Comparison of ENCODE assay signal across 1 cellular context in the genomic region with DNA sequence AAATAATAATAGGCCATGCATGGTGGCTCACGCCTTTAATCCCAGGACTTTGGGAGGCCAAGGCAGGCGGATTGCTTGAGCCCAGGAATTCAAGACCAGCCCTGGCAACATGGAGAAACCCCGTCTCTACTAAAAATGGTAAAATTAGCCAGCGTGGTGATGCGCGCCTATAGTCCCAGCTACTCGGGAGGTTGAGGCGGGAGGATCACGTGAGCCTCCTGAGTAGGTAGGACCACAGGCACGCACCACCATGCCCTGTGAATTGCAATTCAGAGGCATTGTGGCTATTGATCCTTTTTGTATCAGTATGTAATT.
TF ChIP-seq lines count a peak whose summit lies in the region.

No MANE protein-coding gene starts in this region.

TF ChIP-seq in GM12878, 131 proteins besides CTCF, POLR2A, EP300 and RAD21 (continued from another document):
- TF ChIP-seq, protein P1, sequence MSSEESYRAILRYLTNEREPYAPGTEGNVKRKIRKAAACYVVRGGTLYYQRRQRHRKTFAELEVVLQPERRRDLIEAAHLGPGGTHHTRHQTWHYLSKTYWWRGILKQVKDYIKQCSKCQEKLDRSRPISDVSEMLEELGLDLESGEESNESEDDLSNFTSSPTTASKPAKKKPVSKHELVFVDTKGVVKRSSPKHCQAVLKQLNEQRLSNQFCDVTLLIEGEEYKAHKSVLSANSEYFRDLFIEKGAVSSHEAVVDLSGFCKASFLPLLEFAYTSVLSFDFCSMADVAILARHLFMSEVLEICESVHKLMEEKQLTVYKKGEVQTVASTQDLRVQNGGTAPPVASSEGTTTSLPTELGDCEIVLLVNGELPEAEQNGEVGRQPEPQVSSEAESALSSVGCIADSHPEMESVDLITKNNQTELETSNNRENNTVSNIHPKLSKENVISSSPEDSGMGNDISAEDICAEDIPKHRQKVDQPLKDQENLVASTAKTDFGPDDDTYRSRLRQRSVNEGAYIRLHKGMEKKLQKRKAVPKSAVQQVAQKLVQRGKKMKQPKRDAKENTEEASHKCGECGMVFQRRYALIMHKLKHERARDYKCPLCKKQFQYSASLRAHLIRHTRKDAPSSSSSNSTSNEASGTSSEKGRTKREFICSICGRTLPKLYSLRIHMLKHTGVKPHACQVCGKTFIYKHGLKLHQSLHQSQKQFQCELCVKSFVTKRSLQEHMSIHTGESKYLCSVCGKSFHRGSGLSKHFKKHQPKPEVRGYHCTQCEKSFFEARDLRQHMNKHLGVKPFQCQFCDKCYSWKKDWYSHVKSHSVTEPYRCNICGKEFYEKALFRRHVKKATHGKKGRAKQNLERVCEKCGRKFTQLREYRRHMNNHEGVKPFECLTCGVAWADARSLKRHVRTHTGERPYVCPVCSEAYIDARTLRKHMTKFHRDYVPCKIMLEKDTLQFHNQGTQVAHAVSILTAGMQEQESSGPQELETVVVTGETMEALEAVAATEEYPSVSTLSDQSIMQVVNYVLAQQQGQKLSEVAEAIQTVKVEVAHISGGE (CRISPR knock-in tag; IDR thresholded peaks at IDR 0.05) = no peak
- TF ChIP-seq RELA (IDR thresholded peaks at IDR 0.05; ENCODE audit: borderline replicate concordance, partially characterized antibody) (no peak), EED (IDR thresholded peaks at IDR 0.05; ENCODE audit: low read depth) (0 out of 2 replicates have a peak, but pooled peaks have one; percentile 13), IKZF1 (conservative IDR thresholded peaks at IDR 0.05) (no peak; the same call in 1 of the 2 replicates), ATF7 (IDR thresholded peaks at IDR 0.05; ENCODE audit: low read depth) (no peak), EGR1 (IDR thresholded peaks at IDR 0.05; ENCODE audit: borderline replicate concordance in 1 of 2, low read depth in 2 of 2, low read length in 2 of 2) (no peak), NFXL1 (IDR thresholded peaks at IDR 0.05; ENCODE audit: borderline replicate concordance) (no peak), POU2F2 (IDR thresholded peaks at IDR 0.05; ENCODE audit: borderline replicate concordance, low read depth, low read length) (no peak), KLF5 (IDR thresholded peaks at IDR 0.05; ENCODE audit: partially characterized antibody) (no peak), ZNF274 (IDR thresholded peaks at IDR 0.05; ENCODE audit: insufficient read depth, insufficient read length) (no peak)
- TF ChIP-seq, protein P2, sequence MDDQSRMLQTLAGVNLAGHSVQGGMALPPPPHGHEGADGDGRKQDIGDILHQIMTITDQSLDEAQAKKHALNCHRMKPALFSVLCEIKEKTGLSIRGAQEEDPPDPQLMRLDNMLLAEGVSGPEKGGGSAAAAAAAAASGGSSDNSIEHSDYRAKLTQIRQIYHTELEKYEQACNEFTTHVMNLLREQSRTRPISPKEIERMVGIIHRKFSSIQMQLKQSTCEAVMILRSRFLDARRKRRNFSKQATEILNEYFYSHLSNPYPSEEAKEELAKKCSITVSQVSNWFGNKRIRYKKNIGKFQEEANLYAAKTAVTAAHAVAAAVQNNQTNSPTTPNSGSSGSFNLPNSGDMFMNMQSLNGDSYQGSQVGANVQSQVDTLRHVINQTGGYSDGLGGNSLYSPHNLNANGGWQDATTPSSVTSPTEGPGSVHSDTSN (IDR thresholded peaks at IDR 0.05; ENCODE audit: insufficient replicate concordance, low read depth, low read length) = no peak
- TF ChIP-seq, protein P3, sequence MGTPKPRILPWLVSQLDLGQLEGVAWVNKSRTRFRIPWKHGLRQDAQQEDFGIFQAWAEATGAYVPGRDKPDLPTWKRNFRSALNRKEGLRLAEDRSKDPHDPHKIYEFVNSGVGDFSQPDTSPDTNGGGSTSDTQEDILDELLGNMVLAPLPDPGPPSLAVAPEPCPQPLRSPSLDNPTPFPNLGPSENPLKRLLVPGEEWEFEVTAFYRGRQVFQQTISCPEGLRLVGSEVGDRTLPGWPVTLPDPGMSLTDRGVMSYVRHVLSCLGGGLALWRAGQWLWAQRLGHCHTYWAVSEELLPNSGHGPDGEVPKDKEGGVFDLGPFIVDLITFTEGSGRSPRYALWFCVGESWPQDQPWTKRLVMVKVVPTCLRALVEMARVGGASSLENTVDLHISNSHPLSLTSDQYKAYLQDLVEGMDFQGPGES (IDR thresholded peaks at IDR 0.05) = no peak
- TF ChIP-seq, protein P4, sequence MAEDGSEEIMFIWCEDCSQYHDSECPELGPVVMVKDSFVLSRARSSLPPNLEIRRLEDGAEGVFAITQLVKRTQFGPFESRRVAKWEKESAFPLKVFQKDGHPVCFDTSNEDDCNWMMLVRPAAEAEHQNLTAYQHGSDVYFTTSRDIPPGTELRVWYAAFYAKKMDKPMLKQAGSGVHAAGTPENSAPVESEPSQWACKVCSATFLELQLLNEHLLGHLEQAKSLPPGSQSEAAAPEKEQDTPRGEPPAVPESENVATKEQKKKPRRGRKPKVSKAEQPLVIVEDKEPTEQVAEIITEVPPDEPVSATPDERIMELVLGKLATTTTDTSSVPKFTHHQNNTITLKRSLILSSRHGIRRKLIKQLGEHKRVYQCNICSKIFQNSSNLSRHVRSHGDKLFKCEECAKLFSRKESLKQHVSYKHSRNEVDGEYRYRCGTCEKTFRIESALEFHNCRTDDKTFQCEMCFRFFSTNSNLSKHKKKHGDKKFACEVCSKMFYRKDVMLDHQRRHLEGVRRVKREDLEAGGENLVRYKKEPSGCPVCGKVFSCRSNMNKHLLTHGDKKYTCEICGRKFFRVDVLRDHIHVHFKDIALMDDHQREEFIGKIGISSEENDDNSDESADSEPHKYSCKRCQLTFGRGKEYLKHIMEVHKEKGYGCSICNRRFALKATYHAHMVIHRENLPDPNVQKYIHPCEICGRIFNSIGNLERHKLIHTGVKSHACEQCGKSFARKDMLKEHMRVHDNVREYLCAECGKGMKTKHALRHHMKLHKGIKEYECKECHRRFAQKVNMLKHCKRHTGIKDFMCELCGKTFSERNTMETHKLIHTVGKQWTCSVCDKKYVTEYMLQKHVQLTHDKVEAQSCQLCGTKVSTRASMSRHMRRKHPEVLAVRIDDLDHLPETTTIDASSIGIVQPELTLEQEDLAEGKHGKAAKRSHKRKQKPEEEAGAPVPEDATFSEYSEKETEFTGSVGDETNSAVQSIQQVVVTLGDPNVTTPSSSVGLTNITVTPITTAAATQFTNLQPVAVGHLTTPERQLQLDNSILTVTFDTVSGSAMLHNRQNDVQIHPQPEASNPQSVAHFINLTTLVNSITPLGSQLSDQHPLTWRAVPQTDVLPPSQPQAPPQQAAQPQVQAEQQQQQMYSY (CRISPR knock-in tag; IDR thresholded peaks at IDR 0.05) = no peak
- TF ChIP-seq, protein P5, sequence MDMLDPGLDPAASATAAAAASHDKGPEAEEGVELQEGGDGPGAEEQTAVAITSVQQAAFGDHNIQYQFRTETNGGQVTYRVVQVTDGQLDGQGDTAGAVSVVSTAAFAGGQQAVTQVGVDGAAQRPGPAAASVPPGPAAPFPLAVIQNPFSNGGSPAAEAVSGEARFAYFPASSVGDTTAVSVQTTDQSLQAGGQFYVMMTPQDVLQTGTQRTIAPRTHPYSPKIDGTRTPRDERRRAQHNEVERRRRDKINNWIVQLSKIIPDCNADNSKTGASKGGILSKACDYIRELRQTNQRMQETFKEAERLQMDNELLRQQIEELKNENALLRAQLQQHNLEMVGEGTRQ (IDR thresholded peaks at IDR 0.05; ENCODE audit: borderline replicate concordance, low read depth, low read length) = no peak
